Comparison of ENCODE assay signal across 1 cellular context in genomic region chr3:157174616-157175498, GRCh38.
TF ChIP-seq lines count a peak whose summit lies in the region.

No MANE protein-coding gene starts in this region.

TF ChIP-seq in GM12878, 131 proteins besides CTCF, POLR2A, EP300 and RAD21 (continued from another document and continues in another):
- TF ChIP-seq IRF5 (IDR thresholded peaks at IDR 0.05; ENCODE audit: borderline replicate concordance) = no peak
- TF ChIP-seq ZZZ3 (IDR thresholded peaks at IDR 0.05; ENCODE audit: control insufficient read depth, insufficient read length, low read depth) = no peak
- TF ChIP-seq IRF4 (IDR thresholded peaks at IDR 0.05; ENCODE audit: low read depth, low read length) = peak; percentile 37
- 0 out of 2 replicates have a peak, but pooled peaks have one; percentile 47 for TF ChIP-seq LARP7 (IDR thresholded peaks at IDR 0.05)
- no peak for TF ChIP-seq E2F4 (IDR thresholded peaks at IDR 0.05; ENCODE audit: low read depth, low read length)
- no peak for TF ChIP-seq ZBED1 (IDR thresholded peaks at IDR 0.05; ENCODE audit: borderline replicate concordance)
- TF ChIP-seq GABPA (IDR thresholded peaks at IDR 0.05; ENCODE audit: low read depth) = peak; percentile 86
- no peak for TF ChIP-seq ZNF217 (IDR thresholded peaks at IDR 0.05)
- peak; percentile 98 for TF ChIP-seq CREB1 (IDR thresholded peaks at IDR 0.05; ENCODE audit: low read depth)
- 0 out of 2 replicates have a peak, but pooled peaks have one; percentile 48 for TF ChIP-seq TCF3 (IDR thresholded peaks at IDR 0.05; ENCODE audit: borderline replicate concordance, insufficient read depth, low read depth, low read length)
- TF ChIP-seq RELA (IDR thresholded peaks at IDR 0.05; ENCODE audit: borderline replicate concordance, partially characterized antibody) = peak; percentile 54
- TF ChIP-seq EGR1 (IDR thresholded peaks at IDR 0.05; ENCODE audit: borderline replicate concordance in 1 of 2, low read depth in 2 of 2, low read length in 2 of 2) = peak; percentile 53 to 77; a peak in 2 of 3 replicates
- TF ChIP-seq SMAD5 (IDR thresholded peaks at IDR 0.05; ENCODE audit: low read depth) = peak; percentile 73; the same call in 1 of the 2 replicates
- peak; percentile 81; the same call in 1 of the 2 replicates for TF ChIP-seq GATAD2B (conservative IDR thresholded peaks at IDR 0.05; ENCODE audit: low read depth)
- peak; percentile 68 for TF ChIP-seq KLF5 (IDR thresholded peaks at IDR 0.05; ENCODE audit: partially characterized antibody)
- 0 out of 2 replicates have a peak, but pooled peaks have one; percentile 10 for TF ChIP-seq RAD51 (IDR thresholded peaks at IDR 0.05)
- no peak; the same call in 1 of the 2 replicates for TF ChIP-seq PAX8 (IDR thresholded peaks at IDR 0.05)
- peak; percentile 92 for TF ChIP-seq CBFB (IDR thresholded peaks at IDR 0.05; ENCODE audit: low read depth)
- TF ChIP-seq RB1 (IDR thresholded peaks at IDR 0.05; ENCODE audit: borderline replicate concordance) = no peak
- peak; percentile 64; the same call in 1 of the 2 replicates for TF ChIP-seq CBX5 (IDR thresholded peaks at IDR 0.05; ENCODE audit: low read depth)
- peak; percentile 92 for TF ChIP-seq ATF2 (IDR thresholded peaks at IDR 0.05; ENCODE audit: low read length)
- TF ChIP-seq E2F8 (IDR thresholded peaks at IDR 0.05; ENCODE audit: low read depth, partially characterized antibody) = peak; percentile 49
- peak; percentile 37 for TF ChIP-seq BCL3 (IDR thresholded peaks at IDR 0.05; ENCODE audit: borderline replicate concordance, insufficient read depth, low read depth, low read length, poor library complexity, severe bottlenecking)
- TF ChIP-seq SRF (IDR thresholded peaks at IDR 0.05; ENCODE audit: low read depth in 2 of 2, low read length in 2 of 2) = peak in 1 of 2 experiments; percentile 34; a peak in 1 of 4 replicates
- TF ChIP-seq EZH2 (IDR thresholded peaks at IDR 0.05; ENCODE audit: borderline replicate concordance, control insufficient read depth, low read depth, low read length) = no peak
- no peak for TF ChIP-seq WRNIP1 (IDR thresholded peaks at IDR 0.05; ENCODE audit: borderline replicate concordance, low read depth, low read length)
- no peak for TF ChIP-seq RBBP5 (conservative IDR thresholded peaks at IDR 0.05)
- no peak; the same call in 1 of the 2 replicates for TF ChIP-seq STAT1 (conservative IDR thresholded peaks at IDR 0.05)
- peak; percentile 84 for TF ChIP-seq E4F1 (IDR thresholded peaks at IDR 0.05; ENCODE audit: borderline replicate concordance, partially characterized antibody)
- TF ChIP-seq DPF2 (IDR thresholded peaks at IDR 0.05) = peak; percentile 48; the same call in 1 of the 2 replicates
- TF ChIP-seq PML (IDR thresholded peaks at IDR 0.05; ENCODE audit: low read length) = peak; percentile 98
- TF ChIP-seq PKNOX1 (IDR thresholded peaks at IDR 0.05) = no peak; the same call in 1 of the 2 replicates
- peak; percentile 44; the same call in 1 of the 2 replicates for TF ChIP-seq BCL11A (IDR thresholded peaks at IDR 0.05; ENCODE audit: low read depth, low read length)
- TF ChIP-seq PAX5 (IDR thresholded peaks at IDR 0.05; ENCODE audit: borderline replicate concordance, low read depth, low read length) = peak; percentile 64; the same call in 1 of the 2 replicates
- TF ChIP-seq FOXK2 (IDR thresholded peaks at IDR 0.05) = peak; percentile 38; the same call in 1 of the 2 replicates
- no peak for TF ChIP-seq PRDM15 (CRISPR knock-in tag; IDR thresholded peaks at IDR 0.05)
- TF ChIP-seq CBX3 (IDR thresholded peaks at IDR 0.05; ENCODE audit: borderline replicate concordance, low read depth) = no peak
- TF ChIP-seq TCF12 (IDR thresholded peaks at IDR 0.05; ENCODE audit: low read depth, low read length) = no peak; the same call in 1 of the 2 replicates
- no peak for TF ChIP-seq NFYA (IDR thresholded peaks at IDR 0.05; ENCODE audit: borderline replicate concordance, low read depth, low read length)
